ENCODE assay signal across 8 cellular contexts in genomic region chr12:123603495-123603894, GRCh38. TPM values are rescaled to one million over a fixed set of nuclear protein-coding genes. Genes with fewer than 3 reads are reported as not detected.
DNase-seq lines count a peak whose midpoint lies in the region; ATAC-seq, FAIRE-seq and TF ChIP-seq lines count a peak whose summit lies in the region.
"Not testable (repeated sequence)": the region's sequence is repeated elsewhere in the genome, so short reads cannot be mapped to it uniquely, and the experiment has no call there.

No MANE protein-coding gene starts in this region.

- H3K27me3 Mint-ChIP-seq in T-helper 1 cell treated with Interleukin-12 subunit alpha and Interleukin-12 subunit beta and Interleukin-4 antibody, amounts not matched to agents 30 μg/mL and 1 μg/mL, for 36 hours (ENCODE audit: low read depth); activated T-cell treated with anti-CD3 and anti-CD28 coated beads, Interleukin-2, amount 50 U/mL, for 4 hours (ENCODE audit: low read depth); mesothelial cell of epicardium (ENCODE audit: low read depth): not testable (repeated sequence)

- not testable (repeated sequence) for H2AFZ ChIP-seq in GM23248; Loucy (ENCODE audit: low read length); GM12878 (ENCODE audit: control insufficient read depth, low read depth, low read length)

- peaks cover 19% of the 10 kb centered on the region for H3F3A ChIP-seq in GM23248 (ENCODE audit: insufficient read depth)
- not testable (repeated sequence) for H3F3A ChIP-seq in Loucy (ENCODE audit: low read depth)

- peaks cover 16% of the 10 kb centered on the region for H3K4me1 Mint-ChIP-seq in T-helper 1 cell treated with Interleukin-12 subunit alpha and Interleukin-12 subunit beta and Interleukin-4 antibody, amounts not matched to agents 30 μg/mL and 1 μg/mL, for 36 hours (ENCODE audit: low read depth)
- H3K4me1 Mint-ChIP-seq in activated T-cell treated with anti-CD3 and anti-CD28 coated beads, Interleukin-2, amount 50 U/mL, for 4 hours (ENCODE audit: low read depth): peaks cover 25% of the 10 kb centered on the region
- H3K4me1 Mint-ChIP-seq in mesothelial cell of epicardium: peaks cover 15% of the 10 kb centered on the region
- peaks cover 29% of the 10 kb centered on the region for H3K4me1 Mint-ChIP-seq in stimulated activated effector memory CD8-positive, alpha-beta T cell treated with anti-CD3 and anti-CD28 coated beads, Interleukin-12 subunit alpha, Interleukin-12 subunit beta, amount 100 ng/mL, for 72 hours

- not testable (repeated sequence) for BruUV-seq in GM12878 (replicated peaks; lab: Mats Ljungman, UMichigan)

- peaks cover 31% of the 10 kb centered on the region for H3K36me3 Mint-ChIP-seq in T-helper 1 cell treated with Interleukin-12 subunit alpha and Interleukin-12 subunit beta and Interleukin-4 antibody, amounts not matched to agents 30 μg/mL and 1 μg/mL, for 36 hours (ENCODE audit: low read depth)
- peaks cover 30% of the 10 kb centered on the region for H3K36me3 Mint-ChIP-seq in activated T-cell treated with anti-CD3 and anti-CD28 coated beads, Interleukin-2, amount 50 U/mL, for 4 hours (ENCODE audit: insufficient read depth)
- H3K36me3 Mint-ChIP-seq in mesothelial cell of epicardium: peaks cover 16% of the 10 kb centered on the region
- H3K36me3 Mint-ChIP-seq in stimulated activated effector memory CD8-positive, alpha-beta T cell treated with anti-CD3 and anti-CD28 coated beads, Interleukin-12 subunit alpha, Interleukin-12 subunit beta, amount 100 ng/mL, for 72 hours: peaks cover 78% of the 10 kb centered on the region

- not testable (repeated sequence) for H3K9me2 ChIP-seq in GM23248 (ENCODE audit: insufficient read depth); Loucy (replicated peaks; ENCODE audit: low read depth, low read length)

- ATAC-seq in activated T-cell treated with anti-CD3 and anti-CD28 coated beads, Interleukin-2, amount 50 U/mL, for 4 hours; GM12878; stimulated activated effector memory CD8-positive, alpha-beta T cell treated with anti-CD3 and anti-CD28 coated beads, Interleukin-12 subunit alpha, Interleukin-12 subunit beta, amount 100 ng/mL, for 72 hours: not testable (repeated sequence)

- H3K9me3 Mint-ChIP-seq in T-helper 1 cell treated with Interleukin-12 subunit alpha and Interleukin-12 subunit beta and Interleukin-4 antibody, amounts not matched to agents 30 μg/mL and 1 μg/mL, for 36 hours; activated T-cell treated with anti-CD3 and anti-CD28 coated beads, Interleukin-2, amount 50 U/mL, for 4 hours; mesothelial cell of epicardium; stimulated activated effector memory CD8-positive, alpha-beta T cell treated with anti-CD3 and anti-CD28 coated beads, Interleukin-12 subunit alpha, Interleukin-12 subunit beta, amount 100 ng/mL, for 72 hours: not testable (repeated sequence)

- not testable (repeated sequence) for FAIRE-seq in GM12878 (lab: Jason Lieb, UNC)

- peak overlapping the region; percentile 100 for H3K4me3 ChIP-seq in BLaER1
- H3K4me3 ChIP-seq in GM23248: not testable (repeated sequence)
- H3K4me3 ChIP-seq in Loucy (ENCODE audit: low read length, poor library complexity, severe bottlenecking): peak overlapping the region; percentile 100
- H3K4me3 ChIP-seq in GM12878: peak overlapping the region; percentile 6; the same call in 1 of the 2 replicates

- SMC1A ChIA-PET in GM12878 (lab: Charles Lee; ENCODE audit: uncharacterized antibody, unreplicated experiment): interaction anchor here (1.2 kb wide), 1 partner anchor 144 kb away, joined by 4 read pairs; no protein-coding TSS in a partner anchor

- intact Hi-C loops in GM12878 (cut with micrococcal nuclease; ENCODE audit: unreplicated experiment): not testable (repeated sequence)

- H3K27ac Mint-ChIP-seq in T-helper 1 cell treated with Interleukin-12 subunit alpha and Interleukin-12 subunit beta and Interleukin-4 antibody, amounts not matched to agents 30 μg/mL and 1 μg/mL, for 36 hours; mesothelial cell of epicardium: not testable (repeated sequence)
- peak overlapping the region; percentile 86 for H3K27ac Mint-ChIP-seq in stimulated activated effector memory CD8-positive, alpha-beta T cell treated with anti-CD3 and anti-CD28 coated beads, Interleukin-12 subunit alpha, Interleukin-12 subunit beta, amount 100 ng/mL, for 72 hours

- TF ChIP-seq RAD21 in GM12878 (IDR thresholded peaks at IDR 0.05; ENCODE audit: insufficient read depth, low read depth, low read length): not testable (repeated sequence)

- CTCF ChIA-PET in GM12878 (lab: Yijun Ruan, JAX): interaction anchor here (1.2 to 4.0 kb wide), 3 partner anchors 17 to 158 kb away, joined by 3 to 21 read pairs (median 4); partner anchors contain the start of gene DNAH10

- H3K27me3 ChIP-seq in BLaER1; GM23248 (replicated peaks; ENCODE audit: insufficient read depth); Loucy (ENCODE audit: insufficient read depth, low read length, poor library complexity, severe bottlenecking); GM12878 (replicated peaks in 1 of 2; ENCODE audit: control insufficient read depth in 2 of 2, insufficient read depth in 2 of 2, low read length in 1 of 2): not testable (repeated sequence)

- H3K27ac ChIP-seq in BLaER1; GM23248; GM12878 (ENCODE audit: control insufficient read depth, insufficient read depth): not testable (repeated sequence)

- in situ Hi-C loops in GM23248 (cut with MboI); GM12878 (cut with MboI): not testable (repeated sequence)

- not testable (repeated sequence) for TF ChIP-seq POLR2A in GM12878 (IDR thresholded peaks at IDR 0.05; ENCODE audit: low read depth, low read length)

- DNase-seq in GM23248; activated T-cell treated with anti-CD3 and anti-CD28 coated beads, Interleukin-2, amount 50 U/mL, for 4 hours; GM12878 (ENCODE audit: low read depth, low spot score); mesothelial cell of epicardium (ENCODE audit: low spot score in 2 of 2, unreplicated experiment in 2 of 2); stimulated activated effector memory CD8-positive, alpha-beta T cell treated with anti-CD3 and anti-CD28 coated beads, Interleukin-12 subunit alpha, Interleukin-12 subunit beta, amount 100 ng/mL, for 72 hours (ENCODE audit: low spot score in 2 of 2): not testable (repeated sequence)

- not testable (repeated sequence) for TF ChIP-seq EP300 in GM12878 (IDR thresholded peaks at IDR 0.05; ENCODE audit: borderline replicate concordance in 1 of 2, control insufficient read depth in 1 of 2, low read depth in 2 of 2, low read length in 2 of 2)

- not testable (repeated sequence) for H3K9me3 ChIP-seq in BLaER1; GM23248 (ENCODE audit: low read depth); Loucy (ENCODE audit: insufficient read depth, low read depth, low read length); GM12878 (replicated peaks; ENCODE audit: control insufficient read depth, insufficient read depth, low read length)

- H3K4me2 ChIP-seq in BLaER1 (peak overlapping the region; percentile 94), GM23248 (ENCODE audit: unreplicated experiment) (peak overlapping the region; percentile 100), Loucy (ENCODE audit: low read depth, low read length, poor library complexity, severe bottlenecking) (peak overlapping the region; percentile 96), GM12878 (ENCODE audit: control insufficient read depth, insufficient read depth) (peak overlapping the region; percentile 54)

- H3K36me3 ChIP-seq in BLaER1: peaks cover 65% of the 10 kb centered on the region
- H3K36me3 ChIP-seq in GM23248 (ENCODE audit: low read depth): peaks cover 27% of the 10 kb centered on the region; the same call in 1 of the 2 replicates
- H3K36me3 ChIP-seq in Loucy (ENCODE audit: insufficient read depth, low read length): peaks cover 37% of the 10 kb centered on the region; the same call in 1 of the 2 replicates
- peaks cover 8 to 26% of the 10 kb centered on the region in 2 experiments for H3K36me3 ChIP-seq in GM12878 (ENCODE audit: control insufficient read depth in 2 of 2, insufficient read depth in 2 of 2, low read length in 1 of 2)

- peaks cover 57% of the 10 kb centered on the region for H4K20me1 ChIP-seq in BLaER1
- H4K20me1 ChIP-seq in GM23248 (ENCODE audit: insufficient read depth); GM12878 (ENCODE audit: control insufficient read depth, insufficient read depth): not testable (repeated sequence)
- H4K20me1 ChIP-seq in Loucy (ENCODE audit: insufficient read depth, low read length, poor library complexity, severe bottlenecking): peaks cover 29% of the 10 kb centered on the region

- RAD21 ChIA-PET in GM12878 (lab: Charles Lee; ENCODE audit: unreplicated experiment): interaction anchor here (0.6 kb wide), 1 partner anchor 206 kb away, joined by 3 read pairs; no protein-coding TSS in a partner anchor

- H3K4me3 Mint-ChIP-seq in T-helper 1 cell treated with Interleukin-12 subunit alpha and Interleukin-12 subunit beta and Interleukin-4 antibody, amounts not matched to agents 30 μg/mL and 1 μg/mL, for 36 hours: peak overlapping the region; percentile 92
- peak overlapping the region; percentile 84 for H3K4me3 Mint-ChIP-seq in activated T-cell treated with anti-CD3 and anti-CD28 coated beads, Interleukin-2, amount 50 U/mL, for 4 hours
- H3K4me3 Mint-ChIP-seq in mesothelial cell of epicardium: peak overlapping the region; percentile 97
- peak overlapping the region; percentile 83 for H3K4me3 Mint-ChIP-seq in stimulated activated effector memory CD8-positive, alpha-beta T cell treated with anti-CD3 and anti-CD28 coated beads, Interleukin-12 subunit alpha, Interleukin-12 subunit beta, amount 100 ng/mL, for 72 hours

- H3K9ac ChIP-seq in BLaER1 (peak overlapping the region; percentile 98; the same call in 1 of the 2 replicates), GM23248 (peak overlapping the region; percentile 94; the same call in 1 of the 2 replicates), Loucy (ENCODE audit: low read depth, low read length, poor library complexity, severe bottlenecking) (peak overlapping the region; percentile 97)
- not testable (repeated sequence) for H3K9ac ChIP-seq in GM12878 (ENCODE audit: control insufficient read depth, insufficient read depth, low read length)

- not testable (repeated sequence) for TF ChIP-seq CTCF in Loucy (conservative IDR thresholded peaks at IDR 0.05; ENCODE audit: low read length); GM12878 (IDR thresholded peaks at IDR 0.05 in 2 of 3, conservative IDR thresholded peaks at IDR 0.05 in 1 of 3; ENCODE audit: control insufficient read depth in 2 of 3, extremely low read depth in 1 of 3, insufficient read depth in 1 of 3, low read depth in 3 of 3, low read length in 3 of 3); mesothelial cell of epicardium (IDR thresholded peaks at IDR 0.05; ENCODE audit: unreplicated experiment)

- POLR2A ChIA-PET in GM12878 (lab: Charles Lee): interaction anchor here (0.7 kb wide), 1 partner anchor 155 kb away, joined by 3 read pairs; no protein-coding TSS in a partner anchor

- peaks cover 87% of the 10 kb centered on the region for H3K79me2 ChIP-seq in GM23248 (ENCODE audit: insufficient read depth)
- H3K79me2 ChIP-seq in Loucy (ENCODE audit: insufficient read depth, low read length): peaks cover 80% of the 10 kb centered on the region
- H3K79me2 ChIP-seq in GM12878 (ENCODE audit: control insufficient read depth, insufficient read depth, low read length): peaks cover 46% of the 10 kb centered on the region

- 89 to 92% methylated on average over 11 of the region's 11 CpGs for WGBS in GM23248 (ENCODE audit: low coverage in 1 of 2, low lambda C conversion rate in 2 of 2, missing lambda C conversion rate in 2 of 2), 2 experiments
- 74% methylated on average over 11 of the region's 11 CpGs for WGBS in GM12878 (ENCODE audit: insufficient coverage, insufficient replicate concordance, low lambda C conversion rate, missing lambda C conversion rate)

- peaks cover 29% of the 10 kb centered on the region for H3K4me1 ChIP-seq in BLaER1
- not testable (repeated sequence) for H3K4me1 ChIP-seq in GM23248 (ENCODE audit: insufficient read depth); GM12878 (ENCODE audit: control insufficient read depth, insufficient read depth, low read length)
- H3K4me1 ChIP-seq in Loucy (ENCODE audit: insufficient read depth, low read length, poor library complexity, severe bottlenecking): peaks cover 29% of the 10 kb centered on the region

RNA-seq across cellular contexts. Expression of gene DDX55, which starts 1.6 kb away (rescaled TPM):
- total RNA-seq in GM23248 (2014; rRNA removed; shearing (Covaris generic)): 10.5 and 20.4 TPM in 2 replicates
- polyA plus RNA-seq in GM23248 (2016; fragmentation: Nextera tagmentation; extraction: Ambion mirVana) (13.6 and 16.5 TPM in 2 replicates), GM12878 (2011; rRNA removed) (32.3 and 37.1 TPM in 2 replicates), GM12878 (2014; fragmentation: Illumina TruSeq; extraction: Trizol) (38.5 and 42.8 TPM in 2 replicates), GM12878 (2014; fragmentation: Nextera tagmentation; extraction: Ambion mirVana) (1 to 10 TPM; 4.5 to 8.9 TPM), GM12878 (2014; rRNA removed) (34.2 and 37.6 TPM in 2 replicates), GM12878 (2016; fragmentation: Nextera tagmentation; extraction: Ambion mirVana) (10 to 100 TPM; 41.5 to 42.4 TPM)
- 10 to 100 TPM; 69.2 to 75.7 (median 69.3) TPM for total RNA-seq in activated T-cell treated with anti-CD3 and anti-CD28 coated beads, Interleukin-2, amount 50 U/mL, for 4 hours
- 80.1 and 88.6 TPM in 2 replicates for total RNA-seq in GM12878 (2013; cell fraction: nucleolus; rRNA removed)
- total RNA-seq in GM12878 (2014; rRNA removed) (31.6 and 40.1 TPM in 2 replicates), GM12878 (2014; rRNA removed; fragmentation: Illumina TruSeq; extraction: Trizol) (33.5 and 34.5 TPM in 2 replicates), GM12878 (2021) (26.8 and 30.2 TPM in 2 replicates), mesothelial cell of epicardium (28.9 to 32.8 TPM (median 30.9 TPM) in 3 replicates)
- polyA plus RNA-seq in GM12878 (2011; ENCODE audit: low read depth): 23.8 TPM
- 26.3 and 33.5 TPM in 2 replicates for polyA plus RNA-seq in GM12878 (2011; cell fraction: cytosol; rRNA removed)
- 56.0 and 64.1 TPM in 2 replicates for polyA plus RNA-seq in GM12878 (2011; cell fraction: nucleus; rRNA removed)
- 20.7 and 23.1 TPM in 2 replicates for polyA plus RNA-seq in GM12878 (2012)
- 23.1 and 30.3 TPM in 2 replicates for polyA minus RNA-seq in GM12878 (2011; rRNA and poly(A)+ RNA removed)
- polyA minus RNA-seq in GM12878 (2011; cell fraction: cytosol; rRNA and poly(A)+ RNA removed): 10.8 and 22.2 TPM in 2 replicates
- polyA minus RNA-seq in GM12878 (2011; cell fraction: nucleus; rRNA and poly(A)+ RNA removed): 19.6 and 30.9 TPM in 2 replicates

RNA-seq across cellular contexts. Expression of gene TMED2, which starts 19.1 kb away (rescaled TPM):
- total RNA-seq in GM23248 (2014; rRNA removed; shearing (Covaris generic)): 440 and 494 TPM in 2 replicates
- polyA plus RNA-seq in GM23248 (2016; fragmentation: Nextera tagmentation; extraction: Ambion mirVana) (560 and 574 TPM in 2 replicates), GM12878 (2011; rRNA removed) (111 and 160 TPM in 2 replicates), GM12878 (2014; fragmentation: Illumina TruSeq; extraction: Trizol) (146 and 175 TPM in 2 replicates), GM12878 (2014; fragmentation: Nextera tagmentation; extraction: Ambion mirVana) (100 to 1,000 TPM in 1 of 2 experiments, 10 to 100 TPM in 1; 60.1 to 133 TPM), GM12878 (2014; rRNA removed) (102 and 109 TPM in 2 replicates), GM12878 (2016; fragmentation: Nextera tagmentation; extraction: Ambion mirVana) (100 to 1,000 TPM; 347 to 371 TPM)
- 100 to 1,000 TPM; 204 to 222 (median 206) TPM for total RNA-seq in activated T-cell treated with anti-CD3 and anti-CD28 coated beads, Interleukin-2, amount 50 U/mL, for 4 hours
- total RNA-seq in GM12878 (2013; cell fraction: nucleolus; rRNA removed): 71.9 and 72.5 TPM in 2 replicates
- total RNA-seq in GM12878 (2014; rRNA removed) (139 and 159 TPM in 2 replicates), GM12878 (2014; rRNA removed; fragmentation: Illumina TruSeq; extraction: Trizol) (148 and 158 TPM in 2 replicates), GM12878 (2021) (164 and 170 TPM in 2 replicates), mesothelial cell of epicardium (154 to 159 TPM (median 159 TPM) in 3 replicates)
- polyA plus RNA-seq in GM12878 (2011; ENCODE audit: low read depth): 73.7 TPM
- polyA plus RNA-seq in GM12878 (2011; cell fraction: cytosol; rRNA removed): 47.5 and 53.6 TPM in 2 replicates
- 23.8 and 25.2 TPM in 2 replicates for polyA plus RNA-seq in GM12878 (2011; cell fraction: nucleus; rRNA removed)
- polyA plus RNA-seq in GM12878 (2012): 110 and 159 TPM in 2 replicates
- polyA minus RNA-seq in GM12878 (2011; rRNA and poly(A)+ RNA removed): 67.5 and 79.1 TPM in 2 replicates
- polyA minus RNA-seq in GM12878 (2011; cell fraction: cytosol; rRNA and poly(A)+ RNA removed): 39.6 and 47.3 TPM in 2 replicates
- polyA minus RNA-seq in GM12878 (2011; cell fraction: nucleus; rRNA and poly(A)+ RNA removed): 16.3 and 20.4 TPM in 2 replicates

RNA-seq across cellular contexts. Expression of gene EIF2B1, which starts 30.0 kb away (rescaled TPM):
- 88.0 and 108 TPM in 2 replicates for total RNA-seq in GM23248 (2014; rRNA removed; shearing (Covaris generic))
- polyA plus RNA-seq in GM23248 (2016; fragmentation: Nextera tagmentation; extraction: Ambion mirVana) (63.3 and 63.5 TPM in 2 replicates), GM12878 (2011; rRNA removed) (44.6 and 47.9 TPM in 2 replicates), GM12878 (2014; fragmentation: Illumina TruSeq; extraction: Trizol) (65.7 and 75.4 TPM in 2 replicates), GM12878 (2014; fragmentation: Nextera tagmentation; extraction: Ambion mirVana) (10 to 100 TPM; 17.6 to 25.9 TPM), GM12878 (2014; rRNA removed) (49.9 and 50.3 TPM in 2 replicates), GM12878 (2016; fragmentation: Nextera tagmentation; extraction: Ambion mirVana) (100 to 1,000 TPM; 111 to 131 TPM)
- 100 to 1,000 TPM; 112 to 117 (median 117) TPM for total RNA-seq in activated T-cell treated with anti-CD3 and anti-CD28 coated beads, Interleukin-2, amount 50 U/mL, for 4 hours
- total RNA-seq in GM12878 (2013; cell fraction: nucleolus; rRNA removed): 81.5 and 99.4 TPM in 2 replicates
- total RNA-seq in GM12878 (2014; rRNA removed) (46.8 and 50.7 TPM in 2 replicates), GM12878 (2014; rRNA removed; fragmentation: Illumina TruSeq; extraction: Trizol) (39.5 and 40.9 TPM in 2 replicates), GM12878 (2021) (60.8 and 63.8 TPM in 2 replicates), mesothelial cell of epicardium (45.9 to 51.4 TPM (median 50.0 TPM) in 3 replicates)
- polyA plus RNA-seq in GM12878 (2011; ENCODE audit: low read depth): 32.3 TPM
- 43.0 and 47.3 TPM in 2 replicates for polyA plus RNA-seq in GM12878 (2011; cell fraction: cytosol; rRNA removed)
- 136 and 161 TPM in 2 replicates for polyA plus RNA-seq in GM12878 (2011; cell fraction: nucleus; rRNA removed)
- polyA plus RNA-seq in GM12878 (2012): 32.1 and 36.8 TPM in 2 replicates
- polyA minus RNA-seq in GM12878 (2011; rRNA and poly(A)+ RNA removed): 17.9 and 22.5 TPM in 2 replicates
- 9.2 and 11.7 TPM in 2 replicates for polyA minus RNA-seq in GM12878 (2011; cell fraction: cytosol; rRNA and poly(A)+ RNA removed)
- 17.9 and 23.2 TPM in 2 replicates for polyA minus RNA-seq in GM12878 (2011; cell fraction: nucleus; rRNA and poly(A)+ RNA removed)

RNA-seq across cellular contexts. Expression of gene GTF2H3, which starts 30.1 kb away (rescaled TPM):
- total RNA-seq in GM23248 (2014; rRNA removed; shearing (Covaris generic)): 38.7 and 54.5 TPM in 2 replicates
- polyA plus RNA-seq in GM23248 (2016; fragmentation: Nextera tagmentation; extraction: Ambion mirVana) (24.2 and 25.8 TPM in 2 replicates), GM12878 (2011; rRNA removed) (52.2 and 67.2 TPM in 2 replicates), GM12878 (2014; fragmentation: Illumina TruSeq; extraction: Trizol) (62.9 and 78.8 TPM in 2 replicates), GM12878 (2014; fragmentation: Nextera tagmentation; extraction: Ambion mirVana) (10 to 100 TPM; 20.6 to 31.1 TPM), GM12878 (2014; rRNA removed) (25.2 and 25.8 TPM in 2 replicates), GM12878 (2016; fragmentation: Nextera tagmentation; extraction: Ambion mirVana) (10 to 100 TPM; 33.9 to 35.6 TPM)
- total RNA-seq in activated T-cell treated with anti-CD3 and anti-CD28 coated beads, Interleukin-2, amount 50 U/mL, for 4 hours: 10 to 100 TPM; 77.9 to 86.2 (median 78.5) TPM
- 45.5 and 55.4 TPM in 2 replicates for total RNA-seq in GM12878 (2013; cell fraction: nucleolus; rRNA removed)
- total RNA-seq in GM12878 (2014; rRNA removed) (31.5 and 49.0 TPM in 2 replicates), GM12878 (2014; rRNA removed; fragmentation: Illumina TruSeq; extraction: Trizol) (42.0 and 42.2 TPM in 2 replicates), GM12878 (2021) (38.9 and 40.0 TPM in 2 replicates), mesothelial cell of epicardium (36.1 to 38.7 TPM (median 36.4 TPM) in 3 replicates)
- 18.8 TPM for polyA plus RNA-seq in GM12878 (2011; ENCODE audit: low read depth)
- 24.4 and 39.0 TPM in 2 replicates for polyA plus RNA-seq in GM12878 (2011; cell fraction: cytosol; rRNA removed)
- polyA plus RNA-seq in GM12878 (2011; cell fraction: nucleus; rRNA removed): 14.9 and 15.0 TPM in 2 replicates
- polyA plus RNA-seq in GM12878 (2012): 26.0 and 28.0 TPM in 2 replicates
- polyA minus RNA-seq in GM12878 (2011; rRNA and poly(A)+ RNA removed): 46.7 and 59.5 TPM in 2 replicates
- polyA minus RNA-seq in GM12878 (2011; cell fraction: cytosol; rRNA and poly(A)+ RNA removed): 11.0 and 17.0 TPM in 2 replicates
- 10.6 and 12.5 TPM in 2 replicates for polyA minus RNA-seq in GM12878 (2011; cell fraction: nucleus; rRNA and poly(A)+ RNA removed)
